Comparison of ENCODE assay signal across 9 cellular contexts in genomic region chr15:34027606-34028005, GRCh38. TPM values are rescaled to one million over a fixed set of nuclear protein-coding genes. Genes with fewer than 3 reads are reported as not detected.
"Had no signal": no experiment of that assay in that cellular context is flagged by ENCODE, and none has a peak within 500 bp of the region (broad histone marks: within the 10 kb centered on the region; RNA-seq: fewer than 3 reads in every experiment).

No MANE protein-coding gene starts in this region.

- H3K9ac ChIP-seq: KMS-11 had no signal

- DNase-seq: IMR-90, KBM-7, KG1 had no signal

- H3K27ac ChIP-seq: HL-60, KMS-11 had no signal

- H3K27ac Mint-ChIP-seq: IgD-negative memory B cell had no signal

- H3K27me3 Mint-ChIP-seq: IgD-negative memory B cell had no signal

- H3K4me3 Mint-ChIP-seq: IgD-negative memory B cell had no signal

- H3K4me2 ChIP-seq: KMS-11 had no signal

- FAIRE-seq: HTR-8/SVneo had no signal

RNA-seq across cellular contexts. Expression of gene CHRM5, which starts 59.3 kb away (rescaled TPM):
- total RNA-seq: HT-29, HT1080 had no signal
- polyA plus RNA-seq: IgD-negative memory B cell had no signal
